Comparison of ENCODE assay signal across 8 cellular contexts in genomic region chr1:39258146-39258924, GRCh38. TPM values are rescaled to one million over a fixed set of nuclear protein-coding genes. Genes with fewer than 3 reads are reported as not detected.
DNase-seq lines count a peak whose midpoint lies in the region; ATAC-seq and TF ChIP-seq lines count a peak whose summit lies in the region.

No MANE protein-coding gene starts in this region.

- H3K9me3 ChIP-seq in IMR-90 (ENCODE audit: control insufficient read depth, insufficient read depth, low read length) = no peaks in the 10 kb centered on the region
- no peaks in the 10 kb centered on the region for H3K9me3 ChIP-seq in fibroblast of lung (ENCODE audit: control insufficient read depth, insufficient read depth, low read depth, low read length)
- no peaks in the 10 kb centered on the region for H3K9me3 ChIP-seq in subcutaneous abdominal adipose tissue (ENCODE audit: control insufficient read depth in 5 of 5, low read length in 5 of 5)

- H2BK15ac ChIP-seq in IMR-90 (ENCODE audit: low read depth, low read length) = no peak overlapping the region

- H3K4me3 ChIP-seq in IMR-90 (ENCODE audit: insufficient read depth, low read depth, low read length) (no peak overlapping the region), fibroblast of lung (replicated peaks in 1 of 4; ENCODE audit: control extremely low read depth in 1 of 4, insufficient read depth in 1 of 4, low read depth in 3 of 4, low read length in 4 of 4) (no peak overlapping the region), subcutaneous abdominal adipose tissue (ENCODE audit: low read depth in 1 of 5, low read length in 5 of 5) (no peak overlapping the region)

- H2AK5ac ChIP-seq in IMR-90 (ENCODE audit: low read depth, low read length) = no peak overlapping the region

- H3K14ac ChIP-seq in IMR-90 (replicated peaks; ENCODE audit: low read depth, low read length) = no peak overlapping the region

- H3K9ac ChIP-seq in IMR-90 (ENCODE audit: low read depth, low read length) = no peak overlapping the region
- H3K9ac ChIP-seq in fibroblast of lung (ENCODE audit: insufficient read depth, low read length) = no peak overlapping the region
- no peak overlapping the region for H3K9ac ChIP-seq in subcutaneous abdominal adipose tissue (ENCODE audit: low read length in 5 of 5)

- no TSS peak for BruUV-seq in IMR-90 (replicated peaks; lab: Mats Ljungman, UMichigan)

- in situ Hi-C loops in IMR-90 (cut with MboI; ENCODE audit: low sequenced_read_pairs) = loop anchor here (5.0 kb wide), 1 partner anchor 61 kb away; no protein-coding TSS in a partner anchor

- H4K20me1 ChIP-seq in IMR-90 (ENCODE audit: insufficient read depth, low read length) (peaks cover 62% of the 10 kb centered on the region), fibroblast of lung (ENCODE audit: control insufficient read depth, extremely low read depth, insufficient read depth, low read length) (no peaks in the 10 kb centered on the region)

- TF ChIP-seq CTCF in IMR-90 (conservative IDR thresholded peaks at IDR 0.05; ENCODE audit: low read depth, low read length) (peak; percentile 72), fibroblast of lung (conservative IDR thresholded peaks at IDR 0.05 in 1 of 2, IDR thresholded peaks at IDR 0.05 in 1 of 2; ENCODE audit: low read depth in 1 of 2, low read length in 2 of 2) (peak; percentile 67 to 78), nephron progenitor cell (IDR thresholded peaks at IDR 0.05) (peak; percentile 81)

- H3K79me2 ChIP-seq in fibroblast of lung (ENCODE audit: control insufficient read depth, insufficient read depth, low read length) = peaks cover 36% of the 10 kb centered on the region

- H3K27ac Mint-ChIP-seq in nephron progenitor cell = peak overlapping the region; percentile 23

- H3K36me3 ChIP-seq in IMR-90 (ENCODE audit: control insufficient read depth, insufficient read depth, low read length) (peaks cover 24% of the 10 kb centered on the region), fibroblast of lung (ENCODE audit: control insufficient read depth, insufficient read depth, low read length) (peaks cover 7% of the 10 kb centered on the region), subcutaneous abdominal adipose tissue (ENCODE audit: control insufficient read depth in 5 of 5, insufficient read depth in 5 of 5, low read length in 5 of 5) (peaks cover 23 to 44% (median 35%) of the 10 kb centered on the region in 5 donors)

- H3K27me3 Mint-ChIP-seq in nephron progenitor cell (ENCODE audit: low read depth, poor library complexity) = no peaks in the 10 kb centered on the region

- H2AFZ ChIP-seq in IMR-90 (replicated peaks; ENCODE audit: low read length, poor library complexity) (no peak overlapping the region), fibroblast of lung (ENCODE audit: low read length) (no peak overlapping the region)

- H4K5ac ChIP-seq in IMR-90 (ENCODE audit: low read depth, low read length) = no peak overlapping the region

- CTCF ChIA-PET in IMR-90 (lab: Yijun Ruan, JAX) = interaction anchor here (0.7 to 2.4 kb wide), 7 partner anchors 10 to 116 kb away, joined by 3 to 16 read pairs (median 7); partner anchors contain the start of gene MACF1

- 0 out of 2 replicates have a peak overlapping the region, but pooled peaks have one; percentile 40 for H3K4ac ChIP-seq in IMR-90 (ENCODE audit: low read depth, low read length)

- H3K4me3 Mint-ChIP-seq in nephron progenitor cell = no peak overlapping the region

- no peak overlapping the region; the same call in 1 of the 2 replicates for H3K23ac ChIP-seq in IMR-90 (ENCODE audit: low read depth, low read length)

- WGBS in IMR-90 (ENCODE audit: extremely low coverage in 2 of 2, insufficient read length in 1 of 2), 2 experiments = no CpG with 5 or more reads among the region's 7 CpGs

- H2BK120ac ChIP-seq in IMR-90 (ENCODE audit: low read depth, low read length) = peak overlapping the region; percentile 50

- H3K27me3 ChIP-seq in IMR-90 (ENCODE audit: control insufficient read depth, insufficient read depth, low read length) = no peaks in the 10 kb centered on the region
- no peaks in the 10 kb centered on the region for H3K27me3 ChIP-seq in fibroblast of lung (ENCODE audit: control insufficient read depth, insufficient read depth, low read length)
- no peaks in the 10 kb centered on the region for H3K27me3 ChIP-seq in subcutaneous abdominal adipose tissue (ENCODE audit: control insufficient read depth in 5 of 5, insufficient read depth in 4 of 5, low read length in 5 of 5)

- H4K8ac ChIP-seq in IMR-90 (ENCODE audit: low read depth in 2 of 2, low read length in 2 of 2) = no peak overlapping the region

- dilution Hi-C loops in IMR-90 (cut with HindIII; ENCODE audit: low sequenced_read_pairs, unreplicated experiment) = no loop called here

- no peak overlapping the region for H2BK20ac ChIP-seq in IMR-90 (ENCODE audit: low read depth, low read length)

- TF ChIP-seq POLR2A in IMR-90 (IDR thresholded peaks at IDR 0.05; ENCODE audit: low read depth, low read length) = no peak

- H3K27ac ChIP-seq in IMR-90 (ENCODE audit: insufficient read depth, low read length) (no peak overlapping the region), fibroblast of lung (ENCODE audit: insufficient read depth, low read length) (no peak overlapping the region), subcutaneous abdominal adipose tissue (ENCODE audit: low read depth, low read length) (peak overlapping the region; percentile 8)

- intact Hi-C loops in IMR-90 (cut with micrococcal nuclease) = loop anchor here (1.0 to 10.0 kb wide), 4 partner anchors 54 to 156 kb away; partner anchors contain the start of gene MACF1

- peaks cover 25% of the 10 kb centered on the region for H3K36me3 Mint-ChIP-seq in nephron progenitor cell (ENCODE audit: low read depth)

- POLR2A ChIA-PET in IMR-90 (lab: Charles Lee; ENCODE audit: unreplicated experiment) = no interaction called here

- no peak overlapping the region for H3K56ac ChIP-seq in IMR-90 (ENCODE audit: extremely low read depth, insufficient read depth, low read length)

- H3K4me2 ChIP-seq in IMR-90 (ENCODE audit: low read depth, low read length) (no peak overlapping the region), fibroblast of lung (ENCODE audit: extremely low read depth, insufficient read depth, low read length) (no peak overlapping the region)

- ATAC-seq in IMR-90 (ENCODE audit: low read depth) (peak; percentile 57), GM21423 (IDR thresholded peaks at IDR 0.05; ENCODE audit: unreplicated experiment) (no peak)

- no peaks in the 10 kb centered on the region for H3K4me1 Mint-ChIP-seq in nephron progenitor cell

- peak overlapping the region; percentile 16; the same call in 1 of the 2 replicates for H4K91ac ChIP-seq in IMR-90 (ENCODE audit: insufficient read depth, low read depth, low read length)

- H2AK9ac ChIP-seq in IMR-90 (replicated peaks; ENCODE audit: low read depth, low read length, poor library complexity) = no peak overlapping the region

- peak; percentile 86 for TF ChIP-seq RAD21 in IMR-90 (IDR thresholded peaks at IDR 0.05; ENCODE audit: low read length)

- peaks cover 23% of the 10 kb centered on the region for H3K9me1 ChIP-seq in IMR-90 (ENCODE audit: insufficient read depth, low read length)

- H2BK5ac ChIP-seq in IMR-90 (ENCODE audit: low read depth, low read length, poor library complexity, severe bottlenecking) = no peak overlapping the region

- peak; percentile 55 for DNase-seq in COR-L47 (lab: John Stamatoyannopoulos, UW)
- DNase-seq in IMR-90 = peak; percentile 65
- peak; percentile 75 for DNase-seq in RKO (ENCODE audit: low spot score)
- peak; percentile 22 for DNase-seq in activated T-helper 1 cell treated with Interleukin-2 at 50 U/mL for 16 hours (ENCODE audit: low read depth)
- peak; percentile 64 to 69 for DNase-seq in fibroblast of lung (ENCODE audit: low read depth in 2 of 2)
- DNase-seq in nephron progenitor cell = peak; percentile 76

- no peaks in the 10 kb centered on the region for H3K9me3 Mint-ChIP-seq in nephron progenitor cell

- H3K79me1 ChIP-seq in IMR-90 (ENCODE audit: low read depth in 1 of 2, low read length in 2 of 2) = peaks cover 21 to 69% of the 10 kb centered on the region in 2 experiments

- H3K18ac ChIP-seq in IMR-90 (ENCODE audit: low read depth, low read length) = no peak overlapping the region

- H3K4me1 ChIP-seq in IMR-90 (ENCODE audit: control insufficient read depth, insufficient read depth, low read length) (peaks cover 10% of the 10 kb centered on the region), fibroblast of lung (ENCODE audit: control insufficient read depth, extremely low read depth, insufficient read depth, low read length) (peaks cover 16% of the 10 kb centered on the region), subcutaneous abdominal adipose tissue (ENCODE audit: control insufficient read depth in 5 of 5, insufficient read depth in 5 of 5, low read length in 5 of 5) (peaks cover 0 to 3% (median 0%) of the 10 kb centered on the region in 5 donors)

TF ChIP-seq in IMR-90, 13 proteins besides CTCF, POLR2A, EP300 and RAD21:
- TF ChIP-seq SMC3 (IDR thresholded peaks at IDR 0.05; ENCODE audit: low read depth, low read length) = peak; percentile 83
- no peak for TF ChIP-seq CHD1 (IDR thresholded peaks at IDR 0.05; ENCODE audit: low read depth, low read length)

RNA-seq across cellular contexts. Expression of gene MACF1, which starts 53.8 kb away (rescaled TPM):
- total RNA-seq in IMR-90 (2012; rRNA removed) (368 and 369 TPM in 2 replicates), fibroblast of lung (265 and 414 TPM in 2 replicates)
- polyA plus RNA-seq in IMR-90 (2012; rRNA removed) (56.3 and 67.6 TPM in 2 replicates), fibroblast of lung (110 and 178 TPM in 2 replicates)
- 24.9 and 28.6 TPM in 2 replicates for polyA plus RNA-seq in IMR-90 (2012; cell fraction: cytosol; rRNA removed)
- 141 and 243 TPM in 2 replicates for polyA plus RNA-seq in IMR-90 (2012; cell fraction: nucleus; rRNA removed; ENCODE audit: low replicate concordance)
- 116 and 225 TPM in 2 replicates for polyA plus RNA-seq in fibroblast of lung (2012)
- 211 and 350 TPM in 2 replicates for polyA minus RNA-seq in fibroblast of lung (ENCODE audit: low replicate concordance)

Comparison
In these comparisons a context has a peak if more than half of its experiments do, and no peak if none do; other contexts are left out.
1. DNase-seq: peak in every context shown above with its lines; median percentile 76 in nephron progenitor cell; 75 in RKO; 66 in fibroblast of lung; 65 in IMR-90; 55 in COR-L47; 22 in activated T-helper 1 cell treated with Interleukin-2 at 50 U/mL for 16 hours.